In the genomic region with DNA sequence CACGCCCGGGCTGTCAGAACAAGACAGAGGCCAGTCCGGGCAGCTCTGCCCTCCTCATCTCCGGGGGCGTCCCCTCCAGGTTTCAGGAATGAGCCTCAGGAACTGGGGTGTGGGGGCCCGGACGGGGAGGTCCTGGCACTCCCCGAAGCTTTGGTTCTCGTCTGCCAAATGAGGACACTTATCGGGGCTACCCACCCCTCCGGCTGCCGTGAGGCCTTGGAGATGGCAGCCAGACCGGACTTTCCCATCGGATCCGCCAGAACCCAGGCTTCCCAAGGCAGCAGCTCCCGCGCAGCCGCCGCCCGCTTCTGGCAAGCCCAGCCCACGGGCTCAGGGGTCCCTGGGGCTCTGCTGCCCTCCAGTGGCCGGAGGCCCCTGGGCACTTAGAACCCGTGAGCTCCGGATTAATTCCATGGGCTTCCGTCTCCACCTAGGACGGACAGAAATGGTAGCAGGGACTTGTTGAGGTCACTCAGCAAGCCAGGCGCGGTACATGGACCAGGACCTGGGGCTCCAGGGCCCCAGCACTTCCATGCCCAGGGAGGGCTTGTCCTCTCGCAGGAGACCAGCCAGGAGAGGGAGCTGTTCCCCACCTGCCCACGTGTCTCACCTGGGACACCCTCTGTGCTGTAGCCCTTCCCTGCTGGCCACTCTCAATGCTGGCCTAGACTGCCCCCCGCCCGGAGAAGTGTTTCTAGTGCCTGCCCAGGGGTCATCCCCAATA, we compare ENCODE assay signal across 1 cellular context.
TF ChIP-seq lines count a peak whose summit lies in the region.

No MANE protein-coding gene starts in this region.

TF ChIP-seq in IMR-90, 13 proteins besides CTCF, POLR2A, EP300 and RAD21:
- TF ChIP-seq BHLHE40 (IDR thresholded peaks at IDR 0.05; ENCODE audit: low read depth, low read length) = peak; percentile 33; the same call in 1 of the 2 replicates
- TF ChIP-seq SMC3 (IDR thresholded peaks at IDR 0.05; ENCODE audit: low read depth, low read length) = peak; percentile 95
- no peak for TF ChIP-seq MXI1 (IDR thresholded peaks at IDR 0.05; ENCODE audit: borderline replicate concordance, low read depth, low read length)
- TF ChIP-seq, protein P1, sequence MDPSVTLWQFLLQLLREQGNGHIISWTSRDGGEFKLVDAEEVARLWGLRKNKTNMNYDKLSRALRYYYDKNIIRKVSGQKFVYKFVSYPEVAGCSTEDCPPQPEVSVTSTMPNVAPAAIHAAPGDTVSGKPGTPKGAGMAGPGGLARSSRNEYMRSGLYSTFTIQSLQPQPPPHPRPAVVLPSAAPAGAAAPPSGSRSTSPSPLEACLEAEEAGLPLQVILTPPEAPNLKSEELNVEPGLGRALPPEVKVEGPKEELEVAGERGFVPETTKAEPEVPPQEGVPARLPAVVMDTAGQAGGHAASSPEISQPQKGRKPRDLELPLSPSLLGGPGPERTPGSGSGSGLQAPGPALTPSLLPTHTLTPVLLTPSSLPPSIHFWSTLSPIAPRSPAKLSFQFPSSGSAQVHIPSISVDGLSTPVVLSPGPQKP (IDR thresholded peaks at IDR 0.05; ENCODE audit: borderline replicate concordance, low read depth, low read length) = no peak
